In the genomic region with DNA sequence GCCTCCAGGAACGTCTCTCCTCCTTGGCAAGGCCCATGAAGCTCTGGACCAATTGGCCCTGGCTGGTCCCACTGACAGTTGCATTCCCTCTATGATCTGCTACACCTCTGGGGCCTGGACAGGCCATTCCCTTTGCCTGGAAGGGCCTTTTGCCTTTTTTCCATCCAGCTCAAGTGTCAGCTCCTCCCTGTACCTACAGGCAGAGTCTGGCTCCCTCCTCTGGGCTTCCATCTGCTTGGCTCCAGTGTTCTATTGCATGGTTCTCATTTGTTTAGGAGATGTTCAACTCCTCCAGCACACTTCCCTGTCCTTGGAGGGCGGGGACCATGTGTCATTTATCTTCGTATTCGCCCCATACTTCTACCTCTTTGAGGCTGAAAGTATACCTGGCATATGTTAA, we compare ENCODE assay signal across 18 cellular contexts.
DNase-seq lines count a peak whose midpoint lies in the region; ATAC-seq and TF ChIP-seq lines count a peak whose summit lies in the region.
"Had no signal": no experiment of that assay in that cellular context is flagged by ENCODE, and none has a peak within 500 bp of the region (broad histone marks: within the 10 kb centered on the region; RNA-seq: fewer than 3 reads in every experiment).

No MANE protein-coding gene starts in this region.

- intact Hi-C loops in posterior vena cava (cut with DNase I), result no loop called here
- intact Hi-C loops in activated T-helper 2 cell treated with anti-CD3 and anti-CD28 coated beads, Interferon-gamma antibody, Interleukin-2, Interleukin-4, amounts not matched to agents 10 μg/mL and 5 μg/mL and 100 μg/mL, durations not matched to agents 14 hours and 24 hours and 36 hours (cut with micrococcal nuclease), result no loop called here

- ATAC-seq in GM21529 (IDR thresholded peaks at IDR 0.05; ENCODE audit: unreplicated experiment), result no peak
- ATAC-seq: natural killer cell treated with Interleukin-12 subunit alpha and Interleukin-12 subunit beta and Interleukin-15 and Interleukin-18, amount 100 ng/mL, for 72 hours had no signal

- no peaks in the 10 kb centered on the region for H3K27me3 Mint-ChIP-seq in activated T-helper 2 cell treated with anti-CD3 and anti-CD28 coated beads, Interferon-gamma antibody, Interleukin-2, Interleukin-4, amounts not matched to agents 10 μg/mL and 5 μg/mL and 100 μg/mL, durations not matched to agents 14 hours and 24 hours and 36 hours (ENCODE audit: low read depth)
- H3K27me3 Mint-ChIP-seq: dendritic cell treated with granulocyte-macrophage colony-stimulating factor and Interleukin-4, amounts not matched to agents 40 ng/mL and 50 ng/mL, for 4 days; natural killer cell treated with Interleukin-12 subunit alpha and Interleukin-12 subunit beta and Interleukin-15 and Interleukin-18, amount 100 ng/mL, for 72 hours had no signal

- H3K4me3 Mint-ChIP-seq in activated T-helper 2 cell treated with anti-CD3 and anti-CD28 coated beads, Interferon-gamma antibody, Interleukin-2, Interleukin-4, amounts not matched to agents 10 μg/mL and 5 μg/mL and 100 μg/mL, durations not matched to agents 14 hours and 24 hours and 36 hours (ENCODE audit: low read depth), result no peak overlapping the region
- H3K4me3 Mint-ChIP-seq: dendritic cell treated with granulocyte-macrophage colony-stimulating factor and Interleukin-4, amounts not matched to agents 40 ng/mL and 50 ng/mL, for 4 days; H9; natural killer cell treated with Interleukin-12 subunit alpha and Interleukin-12 subunit beta and Interleukin-15 and Interleukin-18, amount 100 ng/mL, for 72 hours had no signal

- peak; percentile 23 for DNase-seq in NCI-H2107 treated with DMSO at 0.1 percent for 48 hours (lab: John Stamatoyannopoulos, UW; ENCODE audit: unreplicated experiment)
- no peak for DNase-seq in NCI-H2107 (lab: John Stamatoyannopoulos, UW)
- DNase-seq in M059J (ENCODE audit: low read depth), result peak; percentile 13
- DNase-seq in choroid plexus epithelial cell (ENCODE audit: low read depth), result no peak
- DNase-seq in posterior vena cava (ENCODE audit: low spot score), result peak; percentile 22
- no peak for DNase-seq in activated T-helper 2 cell treated with anti-CD3 and anti-CD28 coated beads, Interferon-gamma antibody, Interleukin-2, Interleukin-4, amounts not matched to agents 10 μg/mL and 5 μg/mL and 100 μg/mL, durations not matched to agents 14 hours and 24 hours and 36 hours (ENCODE audit: low spot score)
- DNase-seq in NCI-H2227 (lab: John Stamatoyannopoulos, UW; ENCODE audit: unreplicated experiment), result no peak
- DNase-seq: 8988T; activated CD4-positive, alpha-beta T cell treated with anti-CD3 and anti-CD28 coated beads, Interleukin-2, amount 50 U/mL, for 1 hour; activated naive CD4-positive, alpha-beta T cell treated with Interleukin-2 at 50 U/mL for 16 hours; DMS53; H9; stimulated activated CD4-positive, alpha-beta T cell treated with anti-CD3 and anti-CD28 coated beads, Interleukin-12 subunit alpha, Interleukin-12 subunit beta, amount 100 ng/mL, for 4 hours had no signal

- no peak overlapping the region for H3K27ac Mint-ChIP-seq in activated T-helper 2 cell treated with anti-CD3 and anti-CD28 coated beads, Interferon-gamma antibody, Interleukin-2, Interleukin-4, amounts not matched to agents 10 μg/mL and 5 μg/mL and 100 μg/mL, durations not matched to agents 14 hours and 24 hours and 36 hours
- H3K27ac Mint-ChIP-seq: dendritic cell treated with granulocyte-macrophage colony-stimulating factor and Interleukin-4, amounts not matched to agents 40 ng/mL and 50 ng/mL, for 4 days; natural killer cell treated with Interleukin-12 subunit alpha and Interleukin-12 subunit beta and Interleukin-15 and Interleukin-18, amount 100 ng/mL, for 72 hours had no signal

- no peak overlapping the region for H3K4me3 ChIP-seq in choroid plexus epithelial cell (ENCODE audit: low read depth, low read length)
- H3K4me3 ChIP-seq: lung, prostate gland had no signal

- TF ChIP-seq CTCF in choroid plexus epithelial cell (conservative IDR thresholded peaks at IDR 0.05; ENCODE audit: low read depth, low read length), result peak; percentile 9

- H3K4me1 Mint-ChIP-seq in activated T-helper 2 cell treated with anti-CD3 and anti-CD28 coated beads, Interferon-gamma antibody, Interleukin-2, Interleukin-4, amounts not matched to agents 10 μg/mL and 5 μg/mL and 100 μg/mL, durations not matched to agents 14 hours and 24 hours and 36 hours (ENCODE audit: low read depth), result no peaks in the 10 kb centered on the region

- no peaks in the 10 kb centered on the region for H3K9me3 Mint-ChIP-seq in activated T-helper 2 cell treated with anti-CD3 and anti-CD28 coated beads, Interferon-gamma antibody, Interleukin-2, Interleukin-4, amounts not matched to agents 10 μg/mL and 5 μg/mL and 100 μg/mL, durations not matched to agents 14 hours and 24 hours and 36 hours
- H3K9me3 Mint-ChIP-seq: natural killer cell treated with Interleukin-12 subunit alpha and Interleukin-12 subunit beta and Interleukin-15 and Interleukin-18, amount 100 ng/mL, for 72 hours had no signal

- H3K36me3 Mint-ChIP-seq in activated T-helper 2 cell treated with anti-CD3 and anti-CD28 coated beads, Interferon-gamma antibody, Interleukin-2, Interleukin-4, amounts not matched to agents 10 μg/mL and 5 μg/mL and 100 μg/mL, durations not matched to agents 14 hours and 24 hours and 36 hours (ENCODE audit: low read depth), result peaks cover 13% of the 10 kb centered on the region
- H3K36me3 Mint-ChIP-seq: natural killer cell treated with Interleukin-12 subunit alpha and Interleukin-12 subunit beta and Interleukin-15 and Interleukin-18, amount 100 ng/mL, for 72 hours had no signal

Comparison
In these comparisons a context has a peak if more than half of its experiments do, and no peak if none do; other contexts are left out.
1. DNase-seq: peak in NCI-H2107 treated with DMSO at 0.1 percent for 48 hours (single experiment), M059J (single experiment) and posterior vena cava (single experiment); none in NCI-H2107 (single experiment), choroid plexus epithelial cell (single experiment), activated T-helper 2 cell treated with anti-CD3 and anti-CD28 coated beads, Interferon-gamma antibody, Interleukin-2, Interleukin-4, amounts not matched to agents 10 μg/mL and 5 μg/mL and 100 μg/mL, durations not matched to agents 14 hours and 24 hours and 36 hours (single experiment) and NCI-H2227 (single experiment).